13 cellular contexts compared by ENCODE assay signal in the genomic region with DNA sequence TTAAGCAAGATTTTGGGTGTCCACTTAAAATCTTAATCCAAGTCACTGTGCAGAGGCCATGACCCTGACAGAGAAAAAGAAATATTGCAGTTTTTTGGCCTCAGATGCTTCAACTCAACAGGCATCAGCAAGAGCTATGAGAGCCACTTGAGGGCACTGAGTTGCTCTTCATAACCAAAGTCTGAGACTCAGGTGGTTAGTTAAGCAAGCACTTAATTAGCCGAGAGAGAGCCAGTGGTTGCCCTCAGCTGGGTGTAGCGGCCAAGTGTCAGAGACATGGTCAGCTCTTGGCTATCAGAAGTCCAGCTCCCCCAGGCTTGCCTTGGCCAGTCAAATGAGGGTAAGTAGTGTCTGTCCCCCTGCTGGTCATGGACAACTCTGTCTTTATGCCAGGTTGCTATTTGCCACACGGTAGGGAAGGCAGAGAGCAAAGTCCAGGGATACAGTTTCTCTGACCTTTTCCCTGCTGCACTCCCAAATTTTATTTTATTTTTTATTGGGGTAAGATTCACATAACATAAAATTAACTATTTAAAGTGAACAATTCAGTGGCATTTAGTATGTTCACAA. TPM values are rescaled to one million over a fixed set of nuclear protein-coding genes. Genes with fewer than 3 reads are reported as not detected.
DNase-seq lines count a peak whose midpoint lies in the region; ATAC-seq, FAIRE-seq and TF ChIP-seq lines count a peak whose summit lies in the region.
"Had no signal": no experiment of that assay in that cellular context is flagged by ENCODE, and none has a peak within 500 bp of the region (broad histone marks: within the 10 kb centered on the region; RNA-seq: fewer than 3 reads in every experiment).

No MANE protein-coding gene starts in this region.

- H3K9ac ChIP-seq in trophoblast cell (ENCODE audit: low read length): no peak overlapping the region

- H3K4me1 ChIP-seq in esophagus squamous epithelium (no peaks in the 10 kb centered on the region), trophoblast cell (ENCODE audit: control insufficient read depth in 1 of 2, insufficient read depth in 2 of 2, low read length in 2 of 2) (no peaks in the 10 kb centered on the region), tibial artery (no peaks in the 10 kb centered on the region)
- H3K4me1 ChIP-seq: SJCRH30 had no signal

- H3K27me3 ChIP-seq in esophagus squamous epithelium (peaks cover 0 to 31% (median 0%) of the 10 kb centered on the region in 4 donors), trophoblast cell (ENCODE audit: insufficient read depth, low read length) (no peaks in the 10 kb centered on the region), tibial artery (peaks cover 0 to 26% of the 10 kb centered on the region in 2 donors)
- H3K27me3 ChIP-seq: SJCRH30 had no signal

- ATAC-seq in GM19467 (IDR thresholded peaks at IDR 0.05; ENCODE audit: unreplicated experiment): no peak
- ATAC-seq: activated CD8-positive, alpha-beta T cell treated with anti-CD3 and anti-CD28 coated beads, Interleukin-2, amount 10 ng/mL, durations not matched to agents 7 days and 5 days had no signal

- 52 to 79% methylated on average over 3 of the region's 3 CpGs for WGBS in esophagus squamous epithelium, 2 donors
- no CpG with 5 or more reads among the region's 3 CpGs for WGBS in trophoblast cell (ENCODE audit: extremely low coverage, insufficient coverage, insufficient read length)

- no peak overlapping the region for H3K4me3 ChIP-seq in GM12865 (ENCODE audit: low read depth, low read length)
- no peak overlapping the region for H3K4me3 ChIP-seq in esophagus squamous epithelium
- H3K4me3 ChIP-seq in trophoblast cell (ENCODE audit: low read depth, low read length): no peak overlapping the region
- no peak overlapping the region for H3K4me3 ChIP-seq in tibial artery
- H3K4me3 ChIP-seq: SJCRH30 had no signal

- no peak overlapping the region for H4K12ac ChIP-seq in trophoblast cell (ENCODE audit: low read depth, low read length)

- no peak overlapping the region for H2AK5ac ChIP-seq in trophoblast cell (ENCODE audit: low read length)

- no peak overlapping the region for H4K91ac ChIP-seq in trophoblast cell (ENCODE audit: low read depth, low read length)

- H3K27ac ChIP-seq in esophagus squamous epithelium (no peak overlapping the region), trophoblast cell (ENCODE audit: low read depth, low read length) (no peak overlapping the region), tibial artery (no peak overlapping the region)
- H3K27ac ChIP-seq: SJCRH30 had no signal

- no peak overlapping the region for H2AFZ ChIP-seq in trophoblast cell (ENCODE audit: insufficient read depth, low read length, poor library complexity)

- H4K8ac ChIP-seq in trophoblast cell (ENCODE audit: low read depth, low read length): no peak overlapping the region

- TF ChIP-seq POLR2A in esophagus squamous epithelium (IDR thresholded peaks at IDR 0.05): no peak

- no peak overlapping the region for H3K4ac ChIP-seq in trophoblast cell (ENCODE audit: low read depth, low read length)

- intact Hi-C loops in esophagus squamous epithelium (cut with DNase I): no loop called here
- intact Hi-C loops in tibial artery (cut with DNase I; ENCODE audit: low total_unique reads): no loop called here

- no peak overlapping the region for H3K4me2 ChIP-seq in trophoblast cell (ENCODE audit: low read length)

- no peaks in the 10 kb centered on the region for H3K9me3 ChIP-seq in esophagus squamous epithelium
- H3K9me3 ChIP-seq in trophoblast cell (ENCODE audit: insufficient read depth, low read depth, low read length): peaks cover 4% of the 10 kb centered on the region
- H3K9me3 ChIP-seq in tibial artery: no peaks in the 10 kb centered on the region
- H3K9me3 ChIP-seq: SJCRH30 had no signal

- TF ChIP-seq CTCF in GM12865 (IDR thresholded peaks at IDR 0.05; ENCODE audit: insufficient read depth, low read depth, low read length, missing control alignments) (no peak), esophagus squamous epithelium (IDR thresholded peaks at IDR 0.05) (peak in 4 of 6 experiments; percentile 9 to 42 (median 14)), tibial artery (IDR thresholded peaks at IDR 0.05) (no peak)

- no peak overlapping the region for H2BK120ac ChIP-seq in trophoblast cell (ENCODE audit: insufficient read depth, low read length, poor library complexity)

- no peak overlapping the region for H2BK12ac ChIP-seq in trophoblast cell (ENCODE audit: low read length)

- FAIRE-seq in frontal cortex (lab: Jason Lieb, UNC): no peak

- H2BK5ac ChIP-seq in trophoblast cell (ENCODE audit: low read depth, low read length, poor library complexity): no peak overlapping the region

- H3K79me1 ChIP-seq in trophoblast cell (ENCODE audit: low read length): no peaks in the 10 kb centered on the region

- H3K23ac ChIP-seq in trophoblast cell (ENCODE audit: low read length): no peak overlapping the region

- no peaks in the 10 kb centered on the region for H3K79me2 ChIP-seq in trophoblast cell (ENCODE audit: control insufficient read depth, insufficient read depth, low read length, poor library complexity)

- no peaks in the 10 kb centered on the region for H3K36me3 ChIP-seq in esophagus squamous epithelium
- H3K36me3 ChIP-seq in trophoblast cell (ENCODE audit: control insufficient read depth in 1 of 2, insufficient read depth in 2 of 2, low read length in 2 of 2): no peaks in the 10 kb centered on the region
- H3K36me3 ChIP-seq in tibial artery: no peaks in the 10 kb centered on the region
- H3K36me3 ChIP-seq: SJCRH30 had no signal

- peak; percentile 1 for DNase-seq in GM12865 (ENCODE audit: low read depth)
- peak; percentile 33 for DNase-seq in NCI-H2029 (lab: John Stamatoyannopoulos, UW)
- no peak for DNase-seq in esophagus squamous epithelium (lab: John Stamatoyannopoulos, UW)
- peak; percentile 31 to 67 for DNase-seq in trophoblast cell
- no peak for DNase-seq in tibial artery
- DNase-seq in frontal cortex (ENCODE audit: low spot score in 2 of 2): no peak
- DNase-seq in NCI-H1105 treated with DMSO at 0.1 percent for 48 hours (lab: John Stamatoyannopoulos, UW): no peak
- DNase-seq: activated CD8-positive, alpha-beta T cell treated with anti-CD3 and anti-CD28 coated beads, Interleukin-2, amount 10 ng/mL, durations not matched to agents 7 days and 5 days; amygdala; NCI-H1092 had no signal

- H3K14ac ChIP-seq in trophoblast cell (ENCODE audit: low read length): no peak overlapping the region

- H3K18ac ChIP-seq in trophoblast cell (ENCODE audit: low read length): no peak overlapping the region

RNA-seq across cellular contexts. Expression of a gene that starts 9.0 kb away (rescaled TPM):
- total RNA-seq in esophagus squamous epithelium: not detected
- 0.07 and 0.11 TPM in 2 replicates for polyA plus RNA-seq in trophoblast cell (2013)
- not detected for total RNA-seq in frontal cortex
- total RNA-seq: activated CD8-positive, alpha-beta T cell treated with anti-CD3 and anti-CD28 coated beads, Interleukin-2, amount 10 ng/mL, durations not matched to agents 7 days and 5 days; SJCRH30; subcutaneous adipose tissue had no signal

RNA-seq across cellular contexts. Expression of a gene that starts 11.7 kb away (rescaled TPM):
- total RNA-seq in esophagus squamous epithelium: 1 to 10 TPM in 1 of 4 donors, under 1 TPM in 1, not detected in 2; 0.19 to 6.7 TPM
- polyA plus RNA-seq in trophoblast cell (2013): 0.11 and 0.12 TPM in 2 replicates
- not detected for total RNA-seq in frontal cortex
- total RNA-seq: activated CD8-positive, alpha-beta T cell treated with anti-CD3 and anti-CD28 coated beads, Interleukin-2, amount 10 ng/mL, durations not matched to agents 7 days and 5 days; SJCRH30; subcutaneous adipose tissue had no signal

RNA-seq across cellular contexts. Expression of a gene that starts 39.3 kb away (rescaled TPM):
- total RNA-seq in esophagus squamous epithelium (not detected), frontal cortex (not detected)
- polyA plus RNA-seq in trophoblast cell (2013): not detected in 2 replicates
- total RNA-seq: SJCRH30, subcutaneous adipose tissue had no signal

RNA-seq across cellular contexts. Expression of a gene that starts 41.8 kb away (rescaled TPM):
- total RNA-seq in esophagus squamous epithelium (over 10,000 TPM in 1 of 4 donors, 1,000 to 10,000 TPM in 3; 7,921 to 12,107 (median 9,375) TPM), frontal cortex (not detected)
- polyA plus RNA-seq in trophoblast cell (2013): 0.04 and 0.07 TPM in 2 replicates
- total RNA-seq: activated CD8-positive, alpha-beta T cell treated with anti-CD3 and anti-CD28 coated beads, Interleukin-2, amount 10 ng/mL, durations not matched to agents 7 days and 5 days; SJCRH30 had no signal

RNA-seq across cellular contexts. Expression of a gene that starts 56.4 kb away (rescaled TPM):
- total RNA-seq in esophagus squamous epithelium (under 1 TPM in 1 of 4 donors, not detected in 3; 0.15 TPM), frontal cortex (not detected)
- polyA plus RNA-seq in trophoblast cell (2013): not detected in 2 replicates
- total RNA-seq: SJCRH30, subcutaneous adipose tissue had no signal

Comparison
In these comparisons a context has a peak if more than half of its experiments do, and no peak if none do; other contexts are left out.
1. DNase-seq: peak in GM12865 (single experiment), NCI-H2029 (single experiment) and trophoblast cell (2 of 2); none in esophagus squamous epithelium (single experiment), tibial artery (0 of 2), frontal cortex (0 of 2) and NCI-H1105 treated with DMSO at 0.1 percent for 48 hours (single experiment).
2. CTCF ChIP-seq: peak in esophagus squamous epithelium (4 of 6); none in GM12865 (single experiment) and tibial artery (0 of 2).